ENCODE assay signal across 1 cellular context in the genomic region with DNA sequence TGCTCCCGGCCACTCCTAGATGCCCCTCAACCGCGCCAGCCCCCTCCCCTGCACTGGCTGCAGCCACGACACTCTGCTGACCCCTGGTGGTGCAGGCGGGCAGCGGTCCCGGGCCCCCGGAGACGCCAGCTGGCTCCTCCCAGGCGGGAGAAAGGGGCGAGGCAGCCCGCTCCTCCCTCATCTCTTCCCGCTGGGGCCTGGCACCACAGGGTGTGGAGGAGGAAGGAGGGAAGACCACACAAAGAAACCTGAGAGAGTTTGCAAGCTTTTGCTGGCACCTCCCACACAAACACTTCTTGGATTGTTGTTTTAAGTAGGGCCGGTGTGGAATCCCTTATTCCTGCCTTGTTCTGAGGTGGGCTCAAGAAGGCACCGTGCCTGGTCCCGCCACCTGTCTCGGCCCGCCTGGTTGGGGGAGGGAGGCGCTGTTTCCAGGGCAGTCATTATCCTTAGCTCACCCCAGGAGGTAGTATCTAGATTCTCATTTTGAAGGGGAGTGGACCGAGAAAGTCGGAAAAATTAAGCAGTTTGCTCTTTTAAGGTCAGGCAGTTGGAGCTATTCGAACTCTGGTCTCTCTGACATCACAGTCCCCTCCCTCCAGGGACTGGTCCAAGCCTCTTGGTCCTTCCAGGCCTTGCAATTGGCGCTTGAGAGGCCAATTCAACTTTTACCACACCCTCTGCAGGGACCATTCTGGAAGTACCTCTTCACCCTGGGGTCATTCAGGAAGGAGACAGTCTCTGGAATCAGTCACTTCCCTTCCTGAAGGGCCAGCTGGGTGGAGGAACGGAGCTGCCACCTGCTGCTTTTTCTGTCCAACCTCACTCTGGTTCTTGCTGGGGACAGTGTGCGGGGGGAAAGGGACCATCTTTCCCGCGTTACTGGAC.
TF ChIP-seq lines count a peak whose summit lies in the region.

No MANE protein-coding gene starts in this region.

TF ChIP-seq in K562, 482 proteins besides CTCF, POLR2A, EP300 and RAD21 (continued from another document and continues in another):
- TF ChIP-seq, protein P1, sequence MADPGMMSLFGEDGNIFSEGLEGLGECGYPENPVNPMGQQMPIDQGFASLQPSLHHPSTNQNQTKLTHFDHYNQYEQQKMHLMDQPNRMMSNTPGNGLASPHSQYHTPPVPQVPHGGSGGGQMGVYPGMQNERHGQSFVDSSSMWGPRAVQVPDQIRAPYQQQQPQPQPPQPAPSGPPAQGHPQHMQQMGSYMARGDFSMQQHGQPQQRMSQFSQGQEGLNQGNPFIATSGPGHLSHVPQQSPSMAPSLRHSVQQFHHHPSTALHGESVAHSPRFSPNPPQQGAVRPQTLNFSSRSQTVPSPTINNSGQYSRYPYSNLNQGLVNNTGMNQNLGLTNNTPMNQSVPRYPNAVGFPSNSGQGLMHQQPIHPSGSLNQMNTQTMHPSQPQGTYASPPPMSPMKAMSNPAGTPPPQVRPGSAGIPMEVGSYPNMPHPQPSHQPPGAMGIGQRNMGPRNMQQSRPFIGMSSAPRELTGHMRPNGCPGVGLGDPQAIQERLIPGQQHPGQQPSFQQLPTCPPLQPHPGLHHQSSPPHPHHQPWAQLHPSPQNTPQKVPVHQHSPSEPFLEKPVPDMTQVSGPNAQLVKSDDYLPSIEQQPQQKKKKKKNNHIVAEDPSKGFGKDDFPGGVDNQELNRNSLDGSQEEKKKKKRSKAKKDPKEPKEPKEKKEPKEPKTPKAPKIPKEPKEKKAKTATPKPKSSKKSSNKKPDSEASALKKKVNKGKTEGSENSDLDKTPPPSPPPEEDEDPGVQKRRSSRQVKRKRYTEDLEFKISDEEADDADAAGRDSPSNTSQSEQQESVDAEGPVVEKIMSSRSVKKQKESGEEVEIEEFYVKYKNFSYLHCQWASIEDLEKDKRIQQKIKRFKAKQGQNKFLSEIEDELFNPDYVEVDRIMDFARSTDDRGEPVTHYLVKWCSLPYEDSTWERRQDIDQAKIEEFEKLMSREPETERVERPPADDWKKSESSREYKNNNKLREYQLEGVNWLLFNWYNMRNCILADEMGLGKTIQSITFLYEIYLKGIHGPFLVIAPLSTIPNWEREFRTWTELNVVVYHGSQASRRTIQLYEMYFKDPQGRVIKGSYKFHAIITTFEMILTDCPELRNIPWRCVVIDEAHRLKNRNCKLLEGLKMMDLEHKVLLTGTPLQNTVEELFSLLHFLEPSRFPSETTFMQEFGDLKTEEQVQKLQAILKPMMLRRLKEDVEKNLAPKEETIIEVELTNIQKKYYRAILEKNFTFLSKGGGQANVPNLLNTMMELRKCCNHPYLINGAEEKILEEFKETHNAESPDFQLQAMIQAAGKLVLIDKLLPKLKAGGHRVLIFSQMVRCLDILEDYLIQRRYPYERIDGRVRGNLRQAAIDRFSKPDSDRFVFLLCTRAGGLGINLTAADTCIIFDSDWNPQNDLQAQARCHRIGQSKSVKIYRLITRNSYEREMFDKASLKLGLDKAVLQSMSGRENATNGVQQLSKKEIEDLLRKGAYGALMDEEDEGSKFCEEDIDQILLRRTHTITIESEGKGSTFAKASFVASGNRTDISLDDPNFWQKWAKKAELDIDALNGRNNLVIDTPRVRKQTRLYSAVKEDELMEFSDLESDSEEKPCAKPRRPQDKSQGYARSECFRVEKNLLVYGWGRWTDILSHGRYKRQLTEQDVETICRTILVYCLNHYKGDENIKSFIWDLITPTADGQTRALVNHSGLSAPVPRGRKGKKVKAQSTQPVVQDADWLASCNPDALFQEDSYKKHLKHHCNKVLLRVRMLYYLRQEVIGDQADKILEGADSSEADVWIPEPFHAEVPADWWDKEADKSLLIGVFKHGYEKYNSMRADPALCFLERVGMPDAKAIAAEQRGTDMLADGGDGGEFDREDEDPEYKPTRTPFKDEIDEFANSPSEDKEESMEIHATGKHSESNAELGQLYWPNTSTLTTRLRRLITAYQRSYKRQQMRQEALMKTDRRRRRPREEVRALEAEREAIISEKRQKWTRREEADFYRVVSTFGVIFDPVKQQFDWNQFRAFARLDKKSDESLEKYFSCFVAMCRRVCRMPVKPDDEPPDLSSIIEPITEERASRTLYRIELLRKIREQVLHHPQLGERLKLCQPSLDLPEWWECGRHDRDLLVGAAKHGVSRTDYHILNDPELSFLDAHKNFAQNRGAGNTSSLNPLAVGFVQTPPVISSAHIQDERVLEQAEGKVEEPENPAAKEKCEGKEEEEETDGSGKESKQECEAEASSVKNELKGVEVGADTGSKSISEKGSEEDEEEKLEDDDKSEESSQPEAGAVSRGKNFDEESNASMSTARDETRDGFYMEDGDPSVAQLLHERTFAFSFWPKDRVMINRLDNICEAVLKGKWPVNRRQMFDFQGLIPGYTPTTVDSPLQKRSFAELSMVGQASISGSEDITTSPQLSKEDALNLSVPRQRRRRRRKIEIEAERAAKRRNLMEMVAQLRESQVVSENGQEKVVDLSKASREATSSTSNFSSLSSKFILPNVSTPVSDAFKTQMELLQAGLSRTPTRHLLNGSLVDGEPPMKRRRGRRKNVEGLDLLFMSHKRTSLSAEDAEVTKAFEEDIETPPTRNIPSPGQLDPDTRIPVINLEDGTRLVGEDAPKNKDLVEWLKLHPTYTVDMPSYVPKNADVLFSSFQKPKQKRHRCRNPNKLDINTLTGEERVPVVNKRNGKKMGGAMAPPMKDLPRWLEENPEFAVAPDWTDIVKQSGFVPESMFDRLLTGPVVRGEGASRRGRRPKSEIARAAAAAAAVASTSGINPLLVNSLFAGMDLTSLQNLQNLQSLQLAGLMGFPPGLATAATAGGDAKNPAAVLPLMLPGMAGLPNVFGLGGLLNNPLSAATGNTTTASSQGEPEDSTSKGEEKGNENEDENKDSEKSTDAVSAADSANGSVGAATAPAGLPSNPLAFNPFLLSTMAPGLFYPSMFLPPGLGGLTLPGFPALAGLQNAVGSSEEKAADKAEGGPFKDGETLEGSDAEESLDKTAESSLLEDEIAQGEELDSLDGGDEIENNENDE (IDR thresholded peaks at IDR 0.05; ENCODE audit: low read depth, low read length), result no peak
- TF ChIP-seq ZNF239 (CRISPR knock-in tag; IDR thresholded peaks at IDR 0.05), result no peak
- no peak for TF ChIP-seq STAT5B (CRISPR knock-in tag; IDR thresholded peaks at IDR 0.05)
- peak; percentile 20; the same call in 1 of the 2 replicates for TF ChIP-seq MXI1 (IDR thresholded peaks at IDR 0.05; ENCODE audit: low read depth, low read length)
- TF ChIP-seq BCOR (IDR thresholded peaks at IDR 0.05), result 0 out of 2 replicates have a peak, but pooled peaks have one; percentile 13
- peak; percentile 68 for TF ChIP-seq SMAD4 (CRISPR knock-in tag; conservative IDR thresholded peaks at IDR 0.05)
- TF ChIP-seq, protein P2, sequence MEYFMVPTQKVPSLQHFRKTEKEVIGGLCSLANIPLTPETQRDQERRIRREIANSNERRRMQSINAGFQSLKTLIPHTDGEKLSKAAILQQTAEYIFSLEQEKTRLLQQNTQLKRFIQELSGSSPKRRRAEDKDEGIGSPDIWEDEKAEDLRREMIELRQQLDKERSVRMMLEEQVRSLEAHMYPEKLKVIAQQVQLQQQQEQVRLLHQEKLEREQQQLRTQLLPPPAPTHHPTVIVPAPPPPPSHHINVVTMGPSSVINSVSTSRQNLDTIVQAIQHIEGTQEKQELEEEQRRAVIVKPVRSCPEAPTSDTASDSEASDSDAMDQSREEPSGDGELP (CRISPR knock-in tag; IDR thresholded peaks at IDR 0.05; ENCODE audit: borderline replicate concordance), result peak; percentile 94
- TF ChIP-seq, protein P3, sequence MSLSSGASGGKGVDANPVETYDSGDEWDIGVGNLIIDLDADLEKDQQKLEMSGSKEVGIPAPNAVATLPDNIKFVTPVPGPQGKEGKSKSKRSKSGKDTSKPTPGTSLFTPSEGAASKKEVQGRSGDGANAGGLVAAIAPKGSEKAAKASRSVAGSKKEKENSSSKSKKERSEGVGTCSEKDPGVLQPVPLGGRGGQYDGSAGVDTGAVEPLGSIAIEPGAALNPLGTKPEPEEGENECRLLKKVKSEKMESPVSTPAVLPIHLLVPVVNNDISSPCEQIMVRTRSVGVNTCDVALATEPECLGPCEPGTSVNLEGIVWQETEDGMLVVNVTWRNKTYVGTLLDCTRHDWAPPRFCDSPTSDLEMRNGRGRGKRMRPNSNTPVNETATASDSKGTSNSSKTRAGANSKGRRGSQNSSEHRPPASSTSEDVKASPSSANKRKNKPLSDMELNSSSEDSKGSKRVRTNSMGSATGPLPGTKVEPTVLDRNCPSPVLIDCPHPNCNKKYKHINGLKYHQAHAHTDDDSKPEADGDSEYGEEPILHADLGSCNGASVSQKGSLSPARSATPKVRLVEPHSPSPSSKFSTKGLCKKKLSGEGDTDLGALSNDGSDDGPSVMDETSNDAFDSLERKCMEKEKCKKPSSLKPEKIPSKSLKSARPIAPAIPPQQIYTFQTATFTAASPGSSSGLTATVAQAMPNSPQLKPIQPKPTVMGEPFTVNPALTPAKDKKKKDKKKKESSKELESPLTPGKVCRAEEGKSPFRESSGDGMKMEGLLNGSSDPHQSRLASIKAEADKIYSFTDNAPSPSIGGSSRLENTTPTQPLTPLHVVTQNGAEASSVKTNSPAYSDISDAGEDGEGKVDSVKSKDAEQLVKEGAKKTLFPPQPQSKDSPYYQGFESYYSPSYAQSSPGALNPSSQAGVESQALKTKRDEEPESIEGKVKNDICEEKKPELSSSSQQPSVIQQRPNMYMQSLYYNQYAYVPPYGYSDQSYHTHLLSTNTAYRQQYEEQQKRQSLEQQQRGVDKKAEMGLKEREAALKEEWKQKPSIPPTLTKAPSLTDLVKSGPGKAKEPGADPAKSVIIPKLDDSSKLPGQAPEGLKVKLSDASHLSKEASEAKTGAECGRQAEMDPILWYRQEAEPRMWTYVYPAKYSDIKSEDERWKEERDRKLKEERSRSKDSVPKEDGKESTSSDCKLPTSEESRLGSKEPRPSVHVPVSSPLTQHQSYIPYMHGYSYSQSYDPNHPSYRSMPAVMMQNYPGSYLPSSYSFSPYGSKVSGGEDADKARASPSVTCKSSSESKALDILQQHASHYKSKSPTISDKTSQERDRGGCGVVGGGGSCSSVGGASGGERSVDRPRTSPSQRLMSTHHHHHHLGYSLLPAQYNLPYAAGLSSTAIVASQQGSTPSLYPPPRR (CRISPR knock-in tag; IDR thresholded peaks at IDR 0.05; ENCODE audit: borderline replicate concordance), result no peak
- TF ChIP-seq RBM22 (IDR thresholded peaks at IDR 0.05; ENCODE audit: low read depth, low read length, poor library complexity, severe bottlenecking), result no peak
- peak; percentile 6 for TF ChIP-seq POLR2G (IDR thresholded peaks at IDR 0.05; ENCODE audit: low read depth, low read length)
- 0 out of 4 replicates have a peak, but pooled peaks of 1 of the 2 experiments have one; percentile 29 for TF ChIP-seq KDM4B (IDR thresholded peaks at IDR 0.05; ENCODE audit: borderline replicate concordance in 2 of 2, low read depth in 1 of 2)
- TF ChIP-seq, protein P4, sequence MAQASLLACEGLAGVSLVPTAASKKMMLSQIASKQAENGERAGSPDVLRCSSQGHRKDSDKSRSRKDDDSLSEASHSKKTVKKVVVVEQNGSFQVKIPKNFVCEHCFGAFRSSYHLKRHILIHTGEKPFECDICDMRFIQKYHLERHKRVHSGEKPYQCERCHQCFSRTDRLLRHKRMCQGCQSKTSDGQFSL (CRISPR knock-in tag; IDR thresholded peaks at IDR 0.05), result no peak
- TF ChIP-seq, protein P4 (tag; IDR thresholded peaks at IDR 0.05), result no peak; a peak in 1 of 4 replicates
- TF ChIP-seq EP400 (IDR thresholded peaks at IDR 0.05), result peak; percentile 45; the same call in 1 of the 2 replicates
- peak; percentile 94; the same call in 1 of the 2 replicates for TF ChIP-seq XRCC5 (IDR thresholded peaks at IDR 0.05; ENCODE audit: low read depth, low read length)
- no peak for TF ChIP-seq ZSCAN32 (CRISPR knock-in tag; IDR thresholded peaks at IDR 0.05)
- no peak for TF ChIP-seq CAMTA2 (CRISPR knock-in tag; conservative IDR thresholded peaks at IDR 0.05)
- TF ChIP-seq MAZ (CRISPR knock-in tag; conservative IDR thresholded peaks at IDR 0.05 in 1 of 2, IDR thresholded peaks at IDR 0.05 in 1 of 2), result peak; percentile 93 to 99
- TF ChIP-seq SMC3 (conservative IDR thresholded peaks at IDR 0.05; ENCODE audit: insufficient read depth, low read depth, low read length), result peak; percentile 69
- TF ChIP-seq, protein P5, sequence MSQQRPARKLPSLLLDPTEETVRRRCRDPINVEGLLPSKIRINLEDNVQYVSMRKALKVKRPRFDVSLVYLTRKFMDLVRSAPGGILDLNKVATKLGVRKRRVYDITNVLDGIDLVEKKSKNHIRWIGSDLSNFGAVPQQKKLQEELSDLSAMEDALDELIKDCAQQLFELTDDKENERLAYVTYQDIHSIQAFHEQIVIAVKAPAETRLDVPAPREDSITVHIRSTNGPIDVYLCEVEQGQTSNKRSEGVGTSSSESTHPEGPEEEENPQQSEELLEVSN (IDR thresholded peaks at IDR 0.05; ENCODE audit: borderline replicate concordance in 1 of 2, extremely low read depth in 1 of 2, insufficient read depth in 1 of 2, insufficient read length in 1 of 2, low read depth in 1 of 2, low read length in 1 of 2, poor library complexity in 1 of 2, severe bottlenecking in 1 of 2), result peak in 1 of 2 experiments; percentile 53
- no peak for TF ChIP-seq TOE1 (IDR thresholded peaks at IDR 0.05; ENCODE audit: borderline replicate concordance)
- TF ChIP-seq TOE1 (CRISPR knock-in tag; IDR thresholded peaks at IDR 0.05; ENCODE audit: borderline replicate concordance, low read depth), result no peak
- TF ChIP-seq RBM39 (optimal IDR thresholded peaks at IDR 0.05; ENCODE audit: low read depth, low read length), result no peak
- 0 out of 2 replicates have a peak, but pooled peaks have one; percentile 9 for TF ChIP-seq CBFA2T3 (IDR thresholded peaks at IDR 0.05)
- no peak; the same call in 1 of the 2 replicates for TF ChIP-seq NCOR1 (IDR thresholded peaks at IDR 0.05)
- TF ChIP-seq CBX2 (IDR thresholded peaks at IDR 0.05; ENCODE audit: insufficient read depth, low read length, poor library complexity, severe bottlenecking), result no peak
- peak; percentile 78 for TF ChIP-seq ARID2 (IDR thresholded peaks at IDR 0.05)
- no peak for TF ChIP-seq ZZZ3 (IDR thresholded peaks at IDR 0.05)
- TF ChIP-seq ZBTB7A (IDR thresholded peaks at IDR 0.05; ENCODE audit: borderline replicate concordance, control insufficient read depth, low read depth, low read length), result peak; percentile 99
- TF ChIP-seq, protein P6, sequence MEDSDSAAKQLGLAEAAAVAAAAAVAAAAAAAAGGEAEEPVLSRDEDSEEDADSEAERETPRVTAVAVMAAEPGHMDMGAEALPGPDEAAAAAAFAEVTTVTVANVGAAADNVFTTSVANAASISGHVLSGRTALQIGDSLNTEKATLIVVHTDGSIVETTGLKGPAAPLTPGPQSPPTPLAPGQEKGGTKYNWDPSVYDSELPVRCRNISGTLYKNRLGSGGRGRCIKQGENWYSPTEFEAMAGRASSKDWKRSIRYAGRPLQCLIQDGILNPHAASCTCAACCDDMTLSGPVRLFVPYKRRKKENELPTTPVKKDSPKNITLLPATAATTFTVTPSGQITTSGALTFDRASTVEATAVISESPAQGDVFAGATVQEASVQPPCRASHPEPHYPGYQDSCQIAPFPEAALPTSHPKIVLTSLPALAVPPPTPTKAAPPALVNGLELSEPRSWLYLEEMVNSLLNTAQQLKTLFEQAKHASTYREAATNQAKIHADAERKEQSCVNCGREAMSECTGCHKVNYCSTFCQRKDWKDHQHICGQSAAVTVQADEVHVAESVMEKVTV (CRISPR knock-in tag; IDR thresholded peaks at IDR 0.05), result peak; percentile 74
- TF ChIP-seq ZNF12 (CRISPR knock-in tag; IDR thresholded peaks at IDR 0.05), result no peak
- no peak for TF ChIP-seq TARDBP (IDR thresholded peaks at IDR 0.05)
